In genomic region chr18:9535430-9535972, GRCh38 we compare ENCODE assay signal across 11 cellular contexts.
DNase-seq lines count a peak whose midpoint lies in the region; ATAC-seq and TF ChIP-seq lines count a peak whose summit lies in the region.
"Had no signal": no experiment of that assay in that cellular context is flagged by ENCODE, and none has a peak within 500 bp of the region (broad histone marks: within the 10 kb centered on the region; RNA-seq: fewer than 3 reads in every experiment).

No MANE protein-coding gene starts in this region.

- no peak overlapping the region for H3K4me3 ChIP-seq in fibroblast of pulmonary artery (replicated peaks; ENCODE audit: low read depth, low read length)
- H3K4me3 ChIP-seq in ovary, result no peak overlapping the region
- H3K4me3 ChIP-seq: psoas muscle had no signal

- DNase-seq in AG09319 (ENCODE audit: extremely low read depth, low read depth) (peak; percentile 86), fibroblast of pulmonary artery (ENCODE audit: low read depth) (peak; percentile 84), ovary (peak; percentile 68 to 83 (median 77)), SKM-1 treated with dmso at 0.1 percent for 144 hours (lab: John Stamatoyannopoulos, UW; ENCODE audit: unreplicated experiment) (no peak)
- DNase-seq in activated CD8-positive, alpha-beta memory T cell treated with anti-CD3 and anti-CD28 coated beads for 24 hours, result no peak
- DNase-seq: activated naive CD4-positive, alpha-beta T cell treated with Interleukin-2 at 50 U/mL for 16 hours had no signal

- H3K27me3 ChIP-seq in ovary, result no peaks in the 10 kb centered on the region

- TF ChIP-seq EP300 in ovary (IDR thresholded peaks at IDR 0.05), result no peak

- peak; percentile 95 for ATAC-seq in SK-N-SH treated with all-trans-retinoic acid at 6 μM for 48 hours
- no peak for ATAC-seq in HG03521 (IDR thresholded peaks at IDR 0.05; ENCODE audit: unreplicated experiment)
- no peak for ATAC-seq in activated T-helper 17 cell treated with anti-CD3 and anti-CD28 coated beads, Interleukin-2, amount 50 U/mL, for 72 hours (replicated peaks)
- ATAC-seq: HCT116, psoas muscle had no signal

- peaks cover 67% of the 10 kb centered on the region for H3K36me3 Mint-ChIP-seq in activated T-helper 17 cell treated with anti-CD3 and anti-CD28 coated beads, Interleukin-2, amount 50 U/mL, for 72 hours (ENCODE audit: low read depth)

- H3K4me1 Mint-ChIP-seq in activated T-helper 17 cell treated with anti-CD3 and anti-CD28 coated beads, Interleukin-2, amount 50 U/mL, for 72 hours, result no peaks in the 10 kb centered on the region

- no peak overlapping the region for H3K4me3 Mint-ChIP-seq in activated T-helper 17 cell treated with anti-CD3 and anti-CD28 coated beads, Interleukin-2, amount 50 U/mL, for 72 hours

- H3K27ac Mint-ChIP-seq in activated T-helper 17 cell treated with anti-CD3 and anti-CD28 coated beads, Interleukin-2, amount 50 U/mL, for 72 hours, result no peak overlapping the region

- H3K9me3 ChIP-seq in ovary, result no peaks in the 10 kb centered on the region
- H3K9me3 ChIP-seq: psoas muscle had no signal

- no peaks in the 10 kb centered on the region for H3K36me3 ChIP-seq in ovary

- intact Hi-C loops in ovary (cut with DNase I), result no loop called here

- peak overlapping the region; percentile 12 to 62 for H3K27ac ChIP-seq in ovary
- H3K27ac ChIP-seq: psoas muscle had no signal

- no peaks in the 10 kb centered on the region for H3K9me3 Mint-ChIP-seq in activated T-helper 17 cell treated with anti-CD3 and anti-CD28 coated beads, Interleukin-2, amount 50 U/mL, for 72 hours

- TF ChIP-seq CTCF in AG09319 (IDR thresholded peaks at IDR 0.05; ENCODE audit: low read depth, low read length) (peak; percentile 20), fibroblast of pulmonary artery (IDR thresholded peaks at IDR 0.05; ENCODE audit: low read length, missing control alignments) (no peak), ovary (IDR thresholded peaks at IDR 0.05) (no peak)

- 9 to 43% (median 18%) methylated on average over 26 of the region's 26 CpGs for WGBS in ovary, 3 donors

- TF ChIP-seq POLR2A in ovary (IDR thresholded peaks at IDR 0.05), result no peak

- H3K4me1 ChIP-seq in ovary (ENCODE audit: insufficient read depth), result peaks cover 8% of the 10 kb centered on the region
- H3K4me1 ChIP-seq: psoas muscle had no signal

- no peaks in the 10 kb centered on the region for H3K27me3 Mint-ChIP-seq in activated T-helper 17 cell treated with anti-CD3 and anti-CD28 coated beads, Interleukin-2, amount 50 U/mL, for 72 hours

TF ChIP-seq in SK-N-SH treated with all-trans-retinoic acid at 6 μM for 48 hours, 23 proteins besides CTCF, POLR2A, EP300 and RAD21:
- no peak for TF ChIP-seq CSDC2 (CRISPR knock-in tag; IDR thresholded peaks at IDR 0.05)
- TF ChIP-seq TOX (CRISPR knock-in tag; IDR thresholded peaks at IDR 0.05; ENCODE audit: borderline replicate concordance), result no peak
- no peak for TF ChIP-seq RARB (CRISPR knock-in tag; IDR thresholded peaks at IDR 0.05)
- no peak for TF ChIP-seq POU6F1 (CRISPR knock-in tag; IDR thresholded peaks at IDR 0.05; ENCODE audit: borderline replicate concordance, low read depth)
- TF ChIP-seq ISL1 (CRISPR knock-in tag; IDR thresholded peaks at IDR 0.05), result no peak
- no peak for TF ChIP-seq CREB5 (CRISPR knock-in tag; IDR thresholded peaks at IDR 0.05; ENCODE audit: low read depth)
- TF ChIP-seq ZNF70 (CRISPR knock-in tag; IDR thresholded peaks at IDR 0.05), result no peak
- no peak for TF ChIP-seq BACH2 (CRISPR knock-in tag; IDR thresholded peaks at IDR 0.05; ENCODE audit: borderline replicate concordance)
TF ChIP-seq in SK-N-SH treated with all-trans-retinoic acid at 6 μM for 48 hours: peak in this region for 0.

Comparison
In these comparisons a context has a peak if more than half of its experiments do, and no peak if none do; other contexts are left out.
1. DNase-seq: peak in AG09319 (single experiment), fibroblast of pulmonary artery (single experiment) and ovary (5 of 5); none in activated CD8-positive, alpha-beta memory T cell treated with anti-CD3 and anti-CD28 coated beads for 24 hours (single experiment) and SKM-1 treated with dmso at 0.1 percent for 144 hours (single experiment).